In genomic region chr6:33761922-33762629, GRCh38 we compare ENCODE assay signal across 8 cellular contexts. TPM values are rescaled to one million over a fixed set of nuclear protein-coding genes. Genes with fewer than 3 reads are reported as not detected.
DNase-seq lines count a peak whose midpoint lies in the region; ATAC-seq and TF ChIP-seq lines count a peak whose summit lies in the region.

No MANE protein-coding gene starts in this region.

- H2BK12ac ChIP-seq in neuronal stem cell (ENCODE audit: low read length), result peak overlapping the region; percentile 59

- no peaks in the 10 kb centered on the region for H3K36me3 ChIP-seq in neuronal stem cell (replicated peaks in 1 of 2; ENCODE audit: control insufficient read depth in 2 of 2, insufficient read depth in 2 of 2, low read length in 2 of 2)

- no peaks in the 10 kb centered on the region for H3K9me3 ChIP-seq in neuronal stem cell (replicated peaks in 1 of 2; ENCODE audit: control insufficient read depth in 2 of 2, insufficient read depth in 1 of 2, low read depth in 1 of 2, low read length in 2 of 2)

- no peak overlapping the region for H4K8ac ChIP-seq in neuronal stem cell (ENCODE audit: low read depth, low read length)

- H3K14ac ChIP-seq in neuronal stem cell (ENCODE audit: low read length), result peak overlapping the region; percentile 14

- peak overlapping the region; percentile 73 for H2AK5ac ChIP-seq in neuronal stem cell (ENCODE audit: low read depth, low read length)

- peaks cover 0 to 4% (median 0%) of the 10 kb centered on the region in 3 experiments for H3K27me3 ChIP-seq in neuronal stem cell (ENCODE audit: control insufficient read depth in 3 of 3, insufficient read depth in 3 of 3, low read depth in 1 of 3, low read length in 3 of 3)

- H2BK5ac ChIP-seq in neuronal stem cell (ENCODE audit: low read length), result no peak overlapping the region

- peak overlapping the region; percentile 5 for H4K91ac ChIP-seq in neuronal stem cell (ENCODE audit: low read depth, low read length, poor library complexity)

- no peak overlapping the region for H3K4me2 ChIP-seq in neuronal stem cell (ENCODE audit: insufficient read depth, low read length, poor library complexity, severe bottlenecking)

- H3K4me3 Mint-ChIP-seq in activated CD4-positive, alpha-beta memory T cell treated with anti-CD3 and anti-CD28 coated beads for 36 hours, result no peak overlapping the region

- H3K18ac ChIP-seq in neuronal stem cell (ENCODE audit: low read length), result peak overlapping the region; percentile 44

- peak overlapping the region; percentile 50 for H3K23ac ChIP-seq in neuronal stem cell (ENCODE audit: low read depth, low read length, poor library complexity)

- no peaks in the 10 kb centered on the region for H3K36me3 Mint-ChIP-seq in activated CD4-positive, alpha-beta memory T cell treated with anti-CD3 and anti-CD28 coated beads for 36 hours

- CTCF ChIA-PET in activated CD4-positive, alpha-beta memory T cell treated with anti-CD3 and anti-CD28 coated beads for 36 hours (lab: Charles Lee), result interaction anchor here (0.7 to 2.6 kb wide), 8 partner anchors 10 to 266 kb away, joined by 3 to 18 read pairs (median 4); partner anchors contain the start of gene UQCC2

- no peak for ATAC-seq in GM18520 (IDR thresholded peaks at IDR 0.05; ENCODE audit: unreplicated experiment)

- peak overlapping the region; percentile 44 for H2AFZ ChIP-seq in neuronal stem cell (ENCODE audit: low read length)

- no peak overlapping the region for H3K27ac ChIP-seq in 22Rv1
- no peak overlapping the region for H3K27ac ChIP-seq in neuronal stem cell (replicated peaks; ENCODE audit: low read length)
- H3K27ac ChIP-seq in coronary artery, result no peak overlapping the region

- intact Hi-C loops in activated CD4-positive, alpha-beta memory T cell treated with anti-CD3 and anti-CD28 coated beads for 36 hours (cut with micrococcal nuclease), result loop anchor here (1.0 kb wide), 1 partner anchor 177 kb away; no protein-coding TSS in a partner anchor

- H3K9ac ChIP-seq in neuronal stem cell (ENCODE audit: low read depth, low read length, poor library complexity), result peak overlapping the region; percentile 55

- peak overlapping the region; percentile 81 for H2BK15ac ChIP-seq in neuronal stem cell (ENCODE audit: low read length)

- H2BK120ac ChIP-seq in neuronal stem cell (ENCODE audit: low read depth, low read length), result peak overlapping the region; percentile 48

- no peaks in the 10 kb centered on the region for H3K4me1 Mint-ChIP-seq in activated CD4-positive, alpha-beta memory T cell treated with anti-CD3 and anti-CD28 coated beads for 36 hours (ENCODE audit: low read depth)

- no peaks in the 10 kb centered on the region for H3K79me1 ChIP-seq in neuronal stem cell (ENCODE audit: low read depth, low read length)

- no peaks in the 10 kb centered on the region for H3K9me3 Mint-ChIP-seq in activated CD4-positive, alpha-beta memory T cell treated with anti-CD3 and anti-CD28 coated beads for 36 hours

- peak; percentile 86 for TF ChIP-seq CTCF in 22Rv1 (IDR thresholded peaks at IDR 0.05)
- peak; percentile 65 for TF ChIP-seq CTCF in GM10266 (IDR thresholded peaks at IDR 0.05; ENCODE audit: control insufficient read depth, insufficient read depth, low read depth, missing control alignments)
- peak; percentile 67 for TF ChIP-seq CTCF in fibroblast of mammary gland (conservative IDR thresholded peaks at IDR 0.05; ENCODE audit: control insufficient read depth, insufficient read depth, low read depth, low read length)
- TF ChIP-seq CTCF in coronary artery (IDR thresholded peaks at IDR 0.05), result no peak

- no CpG with 5 or more reads among the region's 7 CpGs for whole genome bisulfite sequencing in neuronal stem cell (ENCODE audit: extremely low coverage in 2 of 2, insufficient read length in 2 of 2, insufficient replicate concordance in 1 of 2), 2 donors

- POLR2A ChIA-PET in activated CD4-positive, alpha-beta memory T cell treated with anti-CD3 and anti-CD28 coated beads for 36 hours (lab: Charles Lee), result no interaction called here

- DNase-seq in GM10266 (ENCODE audit: extremely low spot score) (peak; percentile 55), NCI-H2196 treated with DMSO at 0.1 percent for 48 hours (lab: John Stamatoyannopoulos, UW; ENCODE audit: unreplicated experiment) (peak; percentile 68), fibroblast of mammary gland (ENCODE audit: low read depth) (peak; percentile 41), neuronal stem cell (ENCODE audit: low spot score) (no peak), coronary artery (ENCODE audit: low spot score) (no peak)
- DNase-seq in activated CD4-positive, alpha-beta memory T cell treated with anti-CD3 and anti-CD28 coated beads for 36 hours, result peak; percentile 69

- H3K4ac ChIP-seq in neuronal stem cell (ENCODE audit: low read length), result no peak overlapping the region

- peaks cover 9 to 10% of the 10 kb centered on the region in 2 donors for H3K4me1 ChIP-seq in neuronal stem cell (ENCODE audit: control insufficient read depth in 2 of 2, insufficient read depth in 1 of 2, low read depth in 1 of 2, low read length in 2 of 2)

- no peak overlapping the region for H3K27ac Mint-ChIP-seq in activated CD4-positive, alpha-beta memory T cell treated with anti-CD3 and anti-CD28 coated beads for 36 hours

- peaks cover 2% of the 10 kb centered on the region for H3K27me3 Mint-ChIP-seq in activated CD4-positive, alpha-beta memory T cell treated with anti-CD3 and anti-CD28 coated beads for 36 hours

- H3K4me3 ChIP-seq in fibroblast of mammary gland (ENCODE audit: control insufficient read depth, low read depth, low read length), result no peak overlapping the region
- H3K4me3 ChIP-seq in neuronal stem cell (ENCODE audit: low read length in 2 of 2), result no peak overlapping the region
- H3K4me3 ChIP-seq in coronary artery, result no peak overlapping the region

RNA-seq across cellular contexts. Expression of gene IP6K3, which starts 15.4 kb away (rescaled TPM):
- total RNA-seq in activated CD4-positive, alpha-beta memory T cell treated with anti-CD3 and anti-CD28 coated beads for 36 hours, result not detected
- 1.7 TPM for polyA plus RNA-seq in neuronal stem cell (2013, experiment 1 of 2)
- 1.4 TPM for polyA plus RNA-seq in neuronal stem cell (2013, experiment 2 of 2)

RNA-seq across cellular contexts. Expression of gene LEMD2, which starts 26.9 kb away (rescaled TPM):
- 10 to 100 TPM; 51.4 to 54.8 TPM for total RNA-seq in activated CD4-positive, alpha-beta memory T cell treated with anti-CD3 and anti-CD28 coated beads for 36 hours
- 30.6 TPM for polyA plus RNA-seq in neuronal stem cell (2013, experiment 1 of 2)
- 30.2 TPM for polyA plus RNA-seq in neuronal stem cell (2013, experiment 2 of 2)

RNA-seq across cellular contexts. Expression of gene MLN, which starts 41.7 kb away (rescaled TPM):
- total RNA-seq in activated CD4-positive, alpha-beta memory T cell treated with anti-CD3 and anti-CD28 coated beads for 36 hours, result not detected
- not detected for polyA plus RNA-seq in neuronal stem cell (2013, experiment 1 of 2)
- polyA plus RNA-seq in neuronal stem cell (2013, experiment 2 of 2), result not detected

RNA-seq across cellular contexts. Expression of gene UQCC2, which starts 50.6 kb away (rescaled TPM):
- 100 to 1,000 TPM; 157 to 160 TPM for total RNA-seq in activated CD4-positive, alpha-beta memory T cell treated with anti-CD3 and anti-CD28 coated beads for 36 hours
- polyA plus RNA-seq in neuronal stem cell (2013, experiment 1 of 2), result 222 TPM
- 222 TPM for polyA plus RNA-seq in neuronal stem cell (2013, experiment 2 of 2)

Comparison
In these comparisons a context has a peak if more than half of its experiments do, and no peak if none do; other contexts are left out.
1. DNase-seq: peak in GM10266 (single experiment), NCI-H2196 treated with DMSO at 0.1 percent for 48 hours (single experiment), activated CD4-positive, alpha-beta memory T cell treated with anti-CD3 and anti-CD28 coated beads for 36 hours (single experiment) and fibroblast of mammary gland (single experiment); none in neuronal stem cell (single experiment) and coronary artery (single experiment).